8 cellular contexts compared by ENCODE assay signal in genomic region chr2:218567797-218568189, GRCh38. TPM values are rescaled to one million over a fixed set of nuclear protein-coding genes. Genes with fewer than 3 reads are reported as not detected.
A peak's percentile ranks its signal among the peaks of the same experiment; 100 is the strongest.
DNase-seq lines count a peak whose midpoint lies in the region; ATAC-seq and TF ChIP-seq lines count a peak whose summit lies in the region.

No MANE protein-coding gene starts in this region.

- TF ChIP-seq CTCF in foreskin fibroblast (IDR thresholded peaks at IDR 0.05; ENCODE audit: low read depth, low read length) (no peak), psoas muscle (IDR thresholded peaks at IDR 0.05) (no peak), GM13976 (IDR thresholded peaks at IDR 0.05; ENCODE audit: borderline replicate concordance, control extremely low read depth, extremely low read depth, insufficient read depth, missing control alignments) (no peak)

- H3K27ac ChIP-seq in psoas muscle = peak overlapping the region; percentile 92

- ATAC-seq in GM19438 (IDR thresholded peaks at IDR 0.05; ENCODE audit: low read depth, unreplicated experiment) (peak; percentile 38), HG03457 (IDR thresholded peaks at IDR 0.05; ENCODE audit: unreplicated experiment) (peak; percentile 28), psoas muscle (peak; percentile 17 to 30 (median 22))
- ATAC-seq in activated CD4-positive, CD25-positive, alpha-beta regulatory T cell treated with anti-CD3 and anti-CD28 coated beads, Interleukin-2, amount 50 U/mL, for 24 hours = peak; percentile 46 to 53

- DNase-seq in DMS79 (lab: John Stamatoyannopoulos, UW) (peak; percentile 62), foreskin fibroblast (no peak), psoas muscle (no peak), hippocampal formation (lab: John Stamatoyannopoulos, UW) (no peak), GM13976 (ENCODE audit: low spot score) (no peak)

- H3K27me3 ChIP-seq in psoas muscle (ENCODE audit: insufficient read depth in 3 of 3, low read length in 2 of 3) = no peaks in the 10 kb centered on the region

- peak overlapping the region; percentile 84 to 88 for H3K4me3 ChIP-seq in foreskin fibroblast (ENCODE audit: low read depth in 1 of 2, low read length in 2 of 2)
- H3K4me3 ChIP-seq in psoas muscle = peak overlapping the region; percentile 76

- 1 to 2% (median 1%) methylated on average over 19 of the region's 19 CpGs for WGBS in psoas muscle, 3 donors

- no peaks in the 10 kb centered on the region for H3K9me3 ChIP-seq in psoas muscle

- peaks cover 29% of the 10 kb centered on the region for H3K4me1 ChIP-seq in psoas muscle

- in situ Hi-C loops in GM13976 (cut with MboI; ENCODE audit: low sequenced_read_pairs, unreplicated experiment) = no loop called here

- intact Hi-C loops in psoas muscle (cut with DNase I) = loop anchor here (2.0 to 10.0 kb wide), 3 partner anchors 160 to 273 kb away; partner anchors contain the start of gene TMBIM1 (in 1 of the 2)

- peaks cover 0 to 17% of the 10 kb centered on the region in 2 donors for H3K36me3 ChIP-seq in psoas muscle (ENCODE audit: insufficient read depth in 1 of 2, low read depth in 1 of 2)

RNA-seq across cellular contexts. Expression of gene USP37, which starts 0.4 kb away (rescaled TPM):
- total RNA-seq in psoas muscle = 10 to 100 TPM in 1 of 4 donors, 1 to 10 TPM in 3; 5.9 to 10.0 (median 7.2) TPM
- 1 to 10 TPM; 2.1 to 6.3 (median 3.4) TPM for polyA plus RNA-seq in psoas muscle

RNA-seq across cellular contexts. Expression of gene CNOT9, which starts 0.8 kb away (rescaled TPM):
- 10 to 100 TPM; 15.9 to 22.9 (median 17.2) TPM for total RNA-seq in psoas muscle
- polyA plus RNA-seq in psoas muscle = 10 to 100 TPM; 12.3 to 20.6 (median 20.1) TPM

RNA-seq across cellular contexts. Expression of gene PLCD4, which starts 39.9 kb away (rescaled TPM):
- 10 to 100 TPM; 20.3 to 85.2 (median 43.0) TPM for total RNA-seq in psoas muscle
- polyA plus RNA-seq in psoas muscle = 10 to 100 TPM in 2 of 3 donors, 1 to 10 TPM in 1; 1.4 to 39.7 (median 15.9) TPM
